20 cellular contexts compared by ENCODE assay signal in the genomic region with DNA sequence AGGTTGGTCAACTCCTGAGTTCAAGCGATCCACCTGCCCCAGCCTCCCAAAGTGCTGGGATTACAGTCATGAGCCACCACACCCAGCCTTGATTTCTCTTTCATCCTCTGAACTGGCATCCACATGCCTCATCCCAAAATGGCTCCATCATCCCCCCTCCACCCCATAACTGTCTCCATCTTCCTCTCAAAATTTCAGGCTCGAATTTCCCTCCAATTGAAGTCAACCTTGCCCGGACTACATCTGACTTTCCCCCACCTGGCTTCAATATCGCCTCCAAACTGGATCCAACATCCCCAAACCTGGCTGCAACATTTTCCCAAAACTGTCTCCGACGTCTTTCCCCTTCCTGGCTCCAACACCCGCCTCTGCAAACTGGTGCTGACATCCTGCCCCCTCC. TPM values are rescaled to one million over a fixed set of nuclear protein-coding genes. Genes with fewer than 3 reads are reported as not detected.
"Had no signal": no experiment of that assay in that cellular context is flagged by ENCODE, and none has a peak within 500 bp of the region (broad histone marks: within the 10 kb centered on the region; RNA-seq: fewer than 3 reads in every experiment).

No MANE protein-coding gene starts in this region.

- DNase-seq: activated CD4-positive, alpha-beta T cell treated with anti-CD3 and anti-CD28 coated beads for 1 hour; activated CD8-positive, alpha-beta memory T cell treated with anti-CD3 and anti-CD28 coated beads for 24 hours; activated CD8-positive, alpha-beta memory T cell treated with anti-CD3 and anti-CD28 coated beads, Interleukin-2, amount 50 U/mL, for 48 hours; activated effector memory CD4-positive, alpha-beta T cell treated with anti-CD3 and anti-CD28 coated beads, Interleukin-2, amount 50 U/mL, for 16 hours; activated naive CD4-positive, alpha-beta T cell treated with anti-CD3 and anti-CD28 coated beads, Interleukin-2, amount 50 U/mL, for 16 hours; activated T-cell treated with anti-CD3 and anti-CD28 coated beads, Interleukin-2, amount 50 U/mL, for 48 hours; aorta; brain microvascular endothelial cell; esophagus squamous epithelium; left colon; pancreas; sigmoid colon; stimulated activated naive B cell treated with anti-CD40 and anti-IgM and Interleukin-4, amounts not matched to agents 10 μg/mL and 1 μg/mL and 100 μg/mL, for 72 hours; SW 1271; T-helper 2 cell had no signal

- ATAC-seq: left colon; pancreas; stimulated activated naive B cell treated with anti-CD40 and anti-IgM and Interleukin-4, amounts not matched to agents 10 μg/mL and 1 μg/mL and 100 μg/mL, for 72 hours had no signal

- H3K9me3 ChIP-seq: esophagus squamous epithelium, pancreas, sigmoid colon had no signal

- H3K4me1 ChIP-seq: pancreas had no signal

- H3K36me3 ChIP-seq: brain microvascular endothelial cell, esophagus squamous epithelium, pancreas, sigmoid colon had no signal

- H3K36me3 Mint-ChIP-seq: stimulated activated naive B cell treated with anti-CD40 and anti-IgM and Interleukin-4, amounts not matched to agents 10 μg/mL and 1 μg/mL and 100 μg/mL, for 72 hours had no signal

- H3K27me3 ChIP-seq: brain microvascular endothelial cell, hepatocyte, pancreas, sigmoid colon had no signal

- H3K4me3 Mint-ChIP-seq: central memory CD8-positive, alpha-beta T cell; stimulated activated naive B cell treated with anti-CD40 and anti-IgM and Interleukin-4, amounts not matched to agents 10 μg/mL and 1 μg/mL and 100 μg/mL, for 72 hours had no signal

- H3K9me3 Mint-ChIP-seq: central memory CD8-positive, alpha-beta T cell; stimulated activated naive B cell treated with anti-CD40 and anti-IgM and Interleukin-4, amounts not matched to agents 10 μg/mL and 1 μg/mL and 100 μg/mL, for 72 hours had no signal

- H3K4me3 ChIP-seq: coronary artery, hepatocyte, pancreas had no signal

- H3K27ac ChIP-seq: brain microvascular endothelial cell, coronary artery, hepatocyte, pancreas, VCaP had no signal

- H3K27ac Mint-ChIP-seq: stimulated activated naive B cell treated with anti-CD40 and anti-IgM and Interleukin-4, amounts not matched to agents 10 μg/mL and 1 μg/mL and 100 μg/mL, for 72 hours had no signal

RNA-seq across cellular contexts. Expression of gene EXOC3L2, which starts 1.1 kb away (rescaled TPM):
- total RNA-seq: myocyte had no signal
- polyA plus RNA-seq: hepatocyte had no signal
